34 cellular contexts compared by ENCODE assay signal in the genomic region with DNA sequence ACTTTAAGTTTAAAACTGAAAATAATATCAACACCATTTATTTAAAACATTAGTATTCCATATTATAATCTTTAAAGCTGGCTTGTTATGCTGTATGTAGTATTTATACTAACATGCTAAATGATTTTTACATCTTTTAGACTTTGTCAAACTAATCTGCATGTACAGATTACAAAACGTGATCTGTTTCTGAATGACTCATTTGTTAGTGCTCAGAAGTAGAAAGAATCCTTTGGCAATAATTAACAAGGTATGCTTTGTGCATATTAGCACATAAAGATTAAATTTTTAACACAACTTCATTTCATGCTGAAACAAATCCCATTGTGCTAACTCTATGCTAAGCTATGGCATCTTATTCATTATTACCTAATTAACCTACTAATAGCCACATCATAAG.
"Had no signal": no experiment of that assay in that cellular context is flagged by ENCODE, and none has a peak within 500 bp of the region (broad histone marks: within the 10 kb centered on the region; RNA-seq: fewer than 3 reads in every experiment).

No MANE protein-coding gene starts in this region.

- H3K36me3 ChIP-seq: MG63 had no signal

- H3K27me3 ChIP-seq: MG63 had no signal

- H3K9me3 ChIP-seq: MG63 had no signal

- H3K4me3 ChIP-seq: MG63 had no signal

- DNase-seq: Kasumi-1, MG63, MM.1S, MV-4-11, NCI-H1048, NCI-H1092, NCI-H1092 treated with DMSO at 0.1 percent for 48 hours, NCI-H1105, NCI-H1105 treated with DMSO at 0.1 percent for 48 hours, NCI-H1417, NCI-H1417 treated with DMSO at 0.1 percent for 48 hours, NCI-H1436, NCI-H1436 treated with DMSO at 0.1 percent for 48 hours, NCI-H146, NCI-H1694, NCI-H1694 treated with DMSO at 0.1 percent for 48 hours, NCI-H187, NCI-H187 treated with DMSO at 0.1 percent for 48 hours, NCI-H1930, NCI-H2029, NCI-H2029 treated with DMSO at 0.1 percent for 48 hours, NCI-H2081, NCI-H2081 treated with DMSO at 0.1 percent for 48 hours, NCI-H2107, NCI-H2171, NCI-H2171 treated with DMSO at 0.1 percent for 48 hours, NCI-H2227 treated with DMSO at 0.1 percent for 48 hours, NCI-H226, NCI-H345, NCI-H446, NCI-H446 treated with DMSO at 0.1 percent for 48 hours, NCI-H510A, NCI-H510A treated with DMSO at 0.1 percent for 48 hours, NCI-H524 had no signal
